Comparison of ENCODE assay signal across 8 cellular contexts in the genomic region with DNA sequence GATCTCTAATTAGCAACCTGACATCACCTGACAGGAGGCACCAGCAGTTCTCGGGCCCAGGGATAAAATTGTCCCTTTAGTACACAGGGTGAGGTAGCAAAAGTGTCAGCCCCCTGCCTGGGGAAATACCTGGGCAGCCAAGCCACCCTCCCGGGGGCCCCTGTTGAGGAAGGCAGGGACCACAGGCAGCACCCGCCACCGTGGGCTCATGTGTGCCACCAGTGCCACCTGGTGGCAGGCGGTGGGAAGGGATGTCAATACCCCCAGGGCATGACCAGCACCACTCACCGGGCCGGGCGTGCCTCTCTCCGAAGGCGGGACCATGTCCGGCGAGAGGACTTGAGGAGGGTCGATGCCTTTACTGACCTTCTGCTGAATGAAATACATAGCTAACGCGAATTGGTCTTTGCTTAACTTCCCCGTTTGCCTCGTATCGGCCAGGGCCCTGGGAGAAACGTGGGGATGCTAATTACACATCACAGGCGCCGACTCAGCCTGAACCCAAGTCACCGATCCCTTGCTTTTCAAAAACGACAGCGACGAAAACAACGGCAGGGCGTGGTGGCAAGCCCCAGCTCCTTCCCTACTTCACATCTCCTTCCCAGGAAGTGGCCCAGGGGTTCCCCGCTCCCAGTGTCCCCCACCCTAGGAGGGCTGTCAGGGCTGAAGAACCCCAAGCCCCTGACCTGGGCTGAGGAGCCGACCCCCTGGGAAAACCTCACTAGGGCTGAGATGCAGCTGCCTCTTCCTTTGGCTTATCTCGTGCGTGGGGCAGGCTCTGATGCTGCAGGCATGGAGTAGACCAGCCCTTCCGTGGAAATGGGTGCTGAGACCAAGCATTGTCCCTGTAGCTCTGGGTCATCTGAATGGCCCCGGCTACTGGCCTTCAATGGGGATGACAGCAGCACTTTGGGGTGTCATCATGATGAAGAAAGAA. TPM values are rescaled to one million over a fixed set of nuclear protein-coding genes. Genes with fewer than 3 reads are reported as not detected.
A peak's percentile ranks its signal among the peaks of the same experiment; 100 is the strongest.
DNase-seq lines count a peak whose midpoint lies in the region; ATAC-seq, FAIRE-seq and TF ChIP-seq lines count a peak whose summit lies in the region.

No MANE protein-coding gene starts in this region.

- peak; percentile 87 to 94 for ATAC-seq in A549
- ATAC-seq in naive thymus-derived CD4-positive, alpha-beta T cell: peak; percentile 93
- no peak for ATAC-seq in GM18505 (IDR thresholded peaks at IDR 0.05; ENCODE audit: unreplicated experiment)

- H3K4me1 ChIP-seq in A549 (no peaks in the 10 kb centered on the region), OCI-LY1 (ENCODE audit: insufficient read depth, low read length, severe bottlenecking) (peaks cover 6% of the 10 kb centered on the region)
- no peaks in the 10 kb centered on the region for H3K4me1 ChIP-seq in naive thymus-derived CD4-positive, alpha-beta T cell (ENCODE audit: control insufficient read depth in 2 of 2, insufficient read depth in 2 of 2, low read length in 2 of 2)

- peaks cover 2 to 14% (median 6%) of the 10 kb centered on the region in 7 donors for H3K4me1 Mint-ChIP-seq in naive thymus-derived CD4-positive, alpha-beta T cell

- no peak overlapping the region for H3K4me3 ChIP-seq in A549
- H3K4me3 ChIP-seq in OCI-LY1 (ENCODE audit: low read depth, low read length, poor library complexity, severe bottlenecking): no peak overlapping the region
- H3K4me3 ChIP-seq in epithelial cell of esophagus (ENCODE audit: low read length): no peak overlapping the region
- H3K4me3 ChIP-seq in naive thymus-derived CD4-positive, alpha-beta T cell (ENCODE audit: low read length): no peak overlapping the region

- POLR2A ChIA-PET in A549 (lab: Yijun Ruan, JAX): no interaction called here
- POLR2A ChIA-PET in naive thymus-derived CD4-positive, alpha-beta T cell (lab: Charles Lee): interaction anchor here (0.8 to 3.4 kb wide), 9 partner anchors 35 to 377 kb away, joined by 3 to 16 read pairs (median 5); partner anchors contain the start of gene KLF2

- no peak for FAIRE-seq in A549 (lab: Jason Lieb, UNC)

- H3F3A ChIP-seq in OCI-LY1 (ENCODE audit: insufficient read depth, low read length): no peaks in the 10 kb centered on the region; the same call in 1 of the 2 replicates

- H3K36me3 Mint-ChIP-seq in naive thymus-derived CD4-positive, alpha-beta T cell: peaks cover 3 to 35% (median 6%) of the 10 kb centered on the region in 5 donors

- no peak overlapping the region for H3K4me3 Mint-ChIP-seq in naive thymus-derived CD4-positive, alpha-beta T cell

- no peaks in the 10 kb centered on the region for H3K27me3 Mint-ChIP-seq in naive thymus-derived CD4-positive, alpha-beta T cell

- TF ChIP-seq CTCF in A549 (IDR thresholded peaks at IDR 0.05) (peak; percentile 52), GM12874 (IDR thresholded peaks at IDR 0.05; ENCODE audit: insufficient read depth, low read depth, low read length) (peak; percentile 93), OCI-LY1 (IDR thresholded peaks at IDR 0.05; ENCODE audit: low read length) (peak; percentile 94), epithelial cell of esophagus (IDR thresholded peaks at IDR 0.05; ENCODE audit: insufficient read depth, low read depth, low read length, missing control alignments) (peak; percentile 85)

- H3K79me2 ChIP-seq in OCI-LY1 (ENCODE audit: insufficient read depth, low read length): no peaks in the 10 kb centered on the region

- H4K20me1 ChIP-seq in OCI-LY1 (ENCODE audit: insufficient read depth, low read length): no peaks in the 10 kb centered on the region

- DNase-seq in A549 (ENCODE audit: low read depth in 1 of 2, low spot score in 1 of 2) (peak; percentile 48 to 69), epithelial cell of esophagus (ENCODE audit: low read depth) (peak; percentile 70)
- DNase-seq in activated CD8-positive, alpha-beta memory T cell treated with anti-CD3 and anti-CD28 coated beads, Interleukin-2, amount 50 U/mL, for 4 hours: peak; percentile 70
- peak; percentile 62 to 82 (median 66) for DNase-seq in naive thymus-derived CD4-positive, alpha-beta T cell
- peak; percentile 45 to 77 (median 64) for DNase-seq in stimulated activated naive CD4-positive, alpha-beta T cell (lab: John Stamatoyannopoulos, UW)

- 69% methylated on average over 28 of the region's 33 CpGs for WGBS in A549 (ENCODE audit: missing lambda C conversion rate)

- no peak overlapping the region; the same call in 1 of the 2 replicates for H3K9ac ChIP-seq in OCI-LY1 (ENCODE audit: low read length)

- H3K27ac ChIP-seq in A549 (no peak overlapping the region), OCI-LY1 (ENCODE audit: low read depth, low read length, poor library complexity, severe bottlenecking) (peak overlapping the region; percentile 32)
- H3K27ac ChIP-seq in naive thymus-derived CD4-positive, alpha-beta T cell (ENCODE audit: low read depth, low read length): no peak overlapping the region

- H3K9me3 ChIP-seq in A549: no peaks in the 10 kb centered on the region
- H3K9me3 ChIP-seq in OCI-LY1 (ENCODE audit: low read length): no peaks in the 10 kb centered on the region
- no peaks in the 10 kb centered on the region for H3K9me3 ChIP-seq in naive thymus-derived CD4-positive, alpha-beta T cell (ENCODE audit: control insufficient read depth in 2 of 3, low read length in 3 of 3)

- peaks cover 89% of the 10 kb centered on the region for H3K36me3 ChIP-seq in OCI-LY1 (ENCODE audit: insufficient read depth, low read length)
- peaks cover 12 to 84% (median 14%) of the 10 kb centered on the region in 3 experiments for H3K36me3 ChIP-seq in naive thymus-derived CD4-positive, alpha-beta T cell (ENCODE audit: control insufficient read depth in 2 of 3, insufficient read depth in 3 of 3, low read length in 3 of 3)

- TF ChIP-seq POLR2A in A549 (IDR thresholded peaks at IDR 0.05; ENCODE audit: low read length): no peak
- no peak for TF ChIP-seq POLR2A in GM18505 (IDR thresholded peaks at IDR 0.05; ENCODE audit: borderline replicate concordance, extremely low read depth, insufficient read depth, insufficient read length)

- no peak for TF ChIP-seq EP300 in A549 (IDR thresholded peaks at IDR 0.05)

- CTCF ChIA-PET in A549 (lab: Yijun Ruan, JAX): interaction anchor here (0.8 to 2.9 kb wide), 8 partner anchors 10 to 172 kb away, joined by 3 to 12 read pairs (median 6); no protein-coding TSS in a partner anchor
- CTCF ChIA-PET in naive thymus-derived CD4-positive, alpha-beta T cell (lab: Charles Lee): interaction anchor here (0.6 to 3.5 kb wide), 16 partner anchors 10 to 376 kb away, joined by 3 to 19 read pairs (median 5); partner anchors contain the start of gene FAM32A

- peak; percentile 52 to 58 for TF ChIP-seq RAD21 in A549 (conservative IDR thresholded peaks at IDR 0.05 in 1 of 2, IDR thresholded peaks at IDR 0.05 in 1 of 2)

- H3K4me2 ChIP-seq in A549 (no peak overlapping the region), OCI-LY1 (ENCODE audit: low read length) (peak overlapping the region; percentile 22; the same call in 1 of the 2 replicates)

- peak overlapping the region in 5 of 9 donors; percentile 28 to 72 (median 63) for H3K27ac Mint-ChIP-seq in naive thymus-derived CD4-positive, alpha-beta T cell

- intact Hi-C loops in naive thymus-derived CD4-positive, alpha-beta T cell (cut with micrococcal nuclease): loop anchor here (1.0 to 10.0 kb wide), 9 partner anchors 19 to 793 kb away; partner anchors contain the start of genes FAM32A (in 1 of the 2) and RAB8A (in 1 of the 2)

- H3K9me3 Mint-ChIP-seq in naive thymus-derived CD4-positive, alpha-beta T cell: no peaks in the 10 kb centered on the region

- H2AFZ ChIP-seq in OCI-LY1 (ENCODE audit: low read length): no peak overlapping the region

- H3K27me3 ChIP-seq in OCI-LY1 (ENCODE audit: insufficient read depth, low read length): no peaks in the 10 kb centered on the region
- H3K27me3 ChIP-seq in naive thymus-derived CD4-positive, alpha-beta T cell (ENCODE audit: control insufficient read depth in 2 of 2, insufficient read depth in 2 of 2, low read length in 2 of 2): no peaks in the 10 kb centered on the region

- no peaks in the 10 kb centered on the region for H3K9me2 ChIP-seq in OCI-LY1 (ENCODE audit: low read depth, low read length)

TF ChIP-seq in A549, 52 proteins besides CTCF, POLR2A, EP300 and RAD21 (continues in another document):
- TF ChIP-seq BHLHE40 (IDR thresholded peaks at IDR 0.05; ENCODE audit: low read depth, low read length) (no peak), HES2 (IDR thresholded peaks at IDR 0.05) (no peak), HEYL (CRISPR knock-in tag; IDR thresholded peaks at IDR 0.05) (no peak), EHMT2 (IDR thresholded peaks at IDR 0.05; ENCODE audit: low read depth) (no peak), RCOR1 (IDR thresholded peaks at IDR 0.05; ENCODE audit: low read depth, low read length) (no peak), SMC3 (IDR thresholded peaks at IDR 0.05) (peak; percentile 33; the same call in 1 of the 3 replicates)
- TF ChIP-seq, protein P1, sequence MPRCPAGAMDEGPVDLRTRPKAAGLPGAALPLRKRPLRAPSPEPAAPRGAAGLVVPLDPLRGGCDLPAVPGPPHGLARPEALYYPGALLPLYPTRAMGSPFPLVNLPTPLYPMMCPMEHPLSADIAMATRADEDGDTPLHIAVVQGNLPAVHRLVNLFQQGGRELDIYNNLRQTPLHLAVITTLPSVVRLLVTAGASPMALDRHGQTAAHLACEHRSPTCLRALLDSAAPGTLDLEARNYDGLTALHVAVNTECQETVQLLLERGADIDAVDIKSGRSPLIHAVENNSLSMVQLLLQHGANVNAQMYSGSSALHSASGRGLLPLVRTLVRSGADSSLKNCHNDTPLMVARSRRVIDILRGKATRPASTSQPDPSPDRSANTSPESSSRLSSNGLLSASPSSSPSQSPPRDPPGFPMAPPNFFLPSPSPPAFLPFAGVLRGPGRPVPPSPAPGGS (IDR thresholded peaks at IDR 0.05): no peak

RNA-seq across cellular contexts. Expression of gene EPS15L1, which starts 53.8 kb away (rescaled TPM):
- polyA plus RNA-seq in A549 (2011; rRNA removed) (10.7 and 12.8 TPM in 2 replicates), A549 (2017; fragmentation: RNase III; extraction: RNeasy Plus Mini Kit Qiagen cat#74134 plus additional on column Dnase treatment) (10.0 to 11.2 TPM (median 10.5 TPM) in 3 replicates)
- polyA plus RNA-seq in A549 (2012; cell fraction: cytosol; rRNA removed): 11.8 and 14.7 TPM in 2 replicates
- 24.1 and 25.8 TPM in 2 replicates for polyA plus RNA-seq in A549 (2012; cell fraction: nucleus; rRNA removed)
- 22.3 and 25.7 TPM in 2 replicates for polyA minus RNA-seq in A549 (2011; rRNA and poly(A)+ RNA removed)
- 10 to 100 TPM; 40.8 to 60.1 (median 48.3) TPM for total RNA-seq in naive thymus-derived CD4-positive, alpha-beta T cell
- polyA plus RNA-seq in naive thymus-derived CD4-positive, alpha-beta T cell: 10 to 100 TPM in 1 of 2 donors, 1 to 10 TPM in 1; 9.5 to 14.6 TPM
